ENCODE assay signal across 8 cellular contexts in genomic region chr1:116151739-116152576, GRCh38.
DNase-seq lines count a peak whose midpoint lies in the region; ATAC-seq and TF ChIP-seq lines count a peak whose summit lies in the region.

No MANE protein-coding gene starts in this region.

- no peak overlapping the region for H3K4me3 ChIP-seq in mucosa of stomach (ENCODE audit: low read length)

- peak overlapping the region; percentile 49 for H3K9ac ChIP-seq in mucosa of stomach (ENCODE audit: low read length)

- TF ChIP-seq POLR2A in erythroblast (IDR thresholded peaks at IDR 0.05; ENCODE audit: low read length): no peak

- peak; percentile 59 for DNase-seq in CMK (ENCODE audit: low read depth)
- peak; percentile 60 to 82 for DNase-seq in NOMO-1 (lab: John Stamatoyannopoulos, UW; ENCODE audit: unreplicated experiment in 2 of 2)
- peak; percentile 87 for DNase-seq in activated CD8-positive, alpha-beta memory T cell treated with anti-CD3 and anti-CD28 coated beads, Interleukin-2, amount 50 U/mL, for 48 hours
- peak; percentile 77 to 80 for DNase-seq in erythroblast (lab: John Stamatoyannopoulos, UW)
- peak; percentile 85 for DNase-seq in stimulated activated CD8-positive, alpha-beta memory T cell treated with anti-CD3 and anti-CD28 coated beads, Interleukin-4, amount 100 ng/mL, for 48 hours

- peak; percentile 90 for ATAC-seq in GM19455 (IDR thresholded peaks at IDR 0.05; ENCODE audit: unreplicated experiment)
- peak; percentile 56 for ATAC-seq in HG03575 (IDR thresholded peaks at IDR 0.05; ENCODE audit: extremely low read depth, insufficient number of reproducible peaks, low FRiP score, unreplicated experiment)

- H3K9me3 ChIP-seq in mucosa of stomach (ENCODE audit: control insufficient read depth, low read length): no peaks in the 10 kb centered on the region

- H3K4me1 ChIP-seq in mucosa of stomach (ENCODE audit: control insufficient read depth, insufficient read depth, low read length): peaks cover 17% of the 10 kb centered on the region

- H3K36me3 ChIP-seq in mucosa of stomach (ENCODE audit: control insufficient read depth, insufficient read depth, low read length): no peaks in the 10 kb centered on the region

- H3K27me3 ChIP-seq in mucosa of stomach (ENCODE audit: control insufficient read depth, insufficient read depth, low read length): no peaks in the 10 kb centered on the region
